Comparison of ENCODE assay signal across 29 cellular contexts in the genomic region with DNA sequence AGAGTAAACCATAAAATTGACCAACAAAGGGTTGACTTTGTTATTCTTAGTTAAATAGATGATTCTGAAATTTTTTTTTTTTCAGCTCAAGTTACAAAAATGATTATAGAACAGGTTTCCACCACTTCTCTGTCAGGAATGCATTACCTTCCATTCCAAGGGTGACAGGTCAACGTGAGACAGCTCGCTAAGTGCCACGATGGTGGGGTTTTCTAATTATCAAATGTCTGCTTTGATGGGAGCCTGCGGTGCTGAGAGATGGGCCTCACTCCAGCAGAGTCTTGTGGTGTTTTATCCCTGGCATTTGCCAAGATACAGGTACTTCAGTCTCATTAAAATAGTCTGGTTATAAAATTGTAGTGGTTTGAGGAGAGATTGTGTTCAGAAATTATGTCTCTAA.
"Had no signal": no experiment of that assay in that cellular context is flagged by ENCODE, and none has a peak within 500 bp of the region (broad histone marks: within the 10 kb centered on the region; RNA-seq: fewer than 3 reads in every experiment).

No MANE protein-coding gene starts in this region.

- H3K27ac Mint-ChIP-seq: activated CD4-positive, alpha-beta T cell treated with anti-CD3 and anti-CD28 coated beads for 36 hours; activated CD4-positive, alpha-beta T cell treated with anti-CD3 and anti-CD28 coated beads, Interleukin-2, amount 10 ng/mL, durations not matched to agents 7 days and 5 days; activated CD8-positive, alpha-beta T cell treated with anti-CD3 and anti-CD28 coated beads, Interleukin-2, amount 10 ng/mL, durations not matched to agents 7 days and 5 days; activated naive CD4-positive, alpha-beta T cell treated with anti-CD3 and anti-CD28 coated beads, Interleukin-2, amount 50 U/mL, for 24 hours; activated naive CD8-positive, alpha-beta T cell treated with anti-CD3 and anti-CD28 coated beads, Interleukin-2, amount 10 ng/mL, durations not matched to agents 7 days and 5 days; activated T-cell treated with anti-CD3 and anti-CD28 coated beads, Interleukin-2, amount 50 U/mL, for 24 hours; activated T-helper 2 cell treated with anti-CD3 and anti-CD28 coated beads, Interferon-gamma antibody, Interleukin-2, Interleukin-4, amounts not matched to agents 10 μg/mL and 5 μg/mL and 100 μg/mL, durations not matched to agents 14 hours and 24 hours and 36 hours had no signal

- DNase-seq: activated CD4-positive, alpha-beta T cell treated with anti-CD3 and anti-CD28 coated beads for 36 hours; activated CD4-positive, alpha-beta T cell treated with anti-CD3 and anti-CD28 coated beads, Interleukin-2, amount 10 ng/mL, durations not matched to agents 7 days and 5 days; activated CD4-positive, alpha-beta T cell treated with anti-CD3 and anti-CD28 coated beads, Interleukin-2, amount 50 U/mL, for 48 hours; activated CD8-positive, alpha-beta T cell treated with anti-CD3 and anti-CD28 coated beads, Interleukin-2, amount 10 ng/mL, durations not matched to agents 7 days and 5 days; activated gamma-delta T cell; activated naive CD4-positive, alpha-beta T cell treated with Interleukin-2 at 50 U/mL for 16 hours; activated naive CD8-positive, alpha-beta T cell treated with anti-CD3 and anti-CD28 coated beads, Interleukin-2, amount 10 ng/mL, durations not matched to agents 7 days and 5 days; activated T-cell treated with anti-CD3 and anti-CD28 coated beads, Interleukin-2, amount 50 U/mL, for 24 hours; amygdala; Kasumi-1; KG1; MG63; NCI-H1048; NCI-H1436 treated with DMSO at 0.1 percent for 48 hours; NCI-H1694 treated with DMSO at 0.1 percent for 48 hours; NCI-H2029; NCI-H2171 treated with DMSO at 0.1 percent for 48 hours; NCI-H2227 treated with DMSO at 0.1 percent for 48 hours; NCI-H446 treated with DMSO at 0.1 percent for 48 hours; NCI-H524; NCI-H774; SHP77; SJCRH30; T1000 had no signal

- H3K4me3 Mint-ChIP-seq: activated CD4-positive, alpha-beta T cell treated with anti-CD3 and anti-CD28 coated beads for 36 hours; activated CD4-positive, alpha-beta T cell treated with anti-CD3 and anti-CD28 coated beads, Interleukin-2, amount 10 ng/mL, durations not matched to agents 7 days and 5 days; activated CD8-positive, alpha-beta T cell treated with anti-CD3 and anti-CD28 coated beads, Interleukin-2, amount 10 ng/mL, durations not matched to agents 7 days and 5 days; activated naive CD4-positive, alpha-beta T cell treated with anti-CD3 and anti-CD28 coated beads, Interleukin-2, amount 50 U/mL, for 24 hours; activated naive CD8-positive, alpha-beta T cell treated with anti-CD3 and anti-CD28 coated beads, Interleukin-2, amount 10 ng/mL, durations not matched to agents 7 days and 5 days; activated T-cell treated with anti-CD3 and anti-CD28 coated beads, Interleukin-2, amount 50 U/mL, for 24 hours; WTC11 had no signal

- H3K9me3 Mint-ChIP-seq: activated CD4-positive, alpha-beta T cell treated with anti-CD3 and anti-CD28 coated beads, Interleukin-2, amount 10 ng/mL, durations not matched to agents 7 days and 5 days; activated naive CD4-positive, alpha-beta T cell treated with anti-CD3 and anti-CD28 coated beads, Interleukin-2, amount 50 U/mL, for 24 hours; activated naive CD8-positive, alpha-beta T cell treated with anti-CD3 and anti-CD28 coated beads, Interleukin-2, amount 10 ng/mL, durations not matched to agents 7 days and 5 days; activated T-cell treated with anti-CD3 and anti-CD28 coated beads, Interleukin-2, amount 50 U/mL, for 24 hours; activated T-helper 2 cell treated with anti-CD3 and anti-CD28 coated beads, Interferon-gamma antibody, Interleukin-2, Interleukin-4, amounts not matched to agents 10 μg/mL and 5 μg/mL and 100 μg/mL, durations not matched to agents 14 hours and 24 hours and 36 hours; WTC11 had no signal

- H3K36me3 Mint-ChIP-seq: activated naive CD4-positive, alpha-beta T cell treated with anti-CD3 and anti-CD28 coated beads, Interleukin-2, amount 50 U/mL, for 24 hours; activated naive CD8-positive, alpha-beta T cell treated with anti-CD3 and anti-CD28 coated beads, Interleukin-2, amount 10 ng/mL, durations not matched to agents 7 days and 5 days had no signal

- ATAC-seq: activated CD4-positive, alpha-beta T cell treated with anti-CD3 and anti-CD28 coated beads for 36 hours; activated CD4-positive, CD25-positive, alpha-beta regulatory T cell treated with anti-CD3 and anti-CD28 coated beads, Interleukin-2, amount 50 U/mL, for 24 hours; activated CD8-positive, alpha-beta T cell treated with anti-CD3 and anti-CD28 coated beads, Interleukin-2, amount 10 ng/mL, durations not matched to agents 7 days and 5 days; Panc1; WTC11 had no signal

- H3K4me1 Mint-ChIP-seq: activated CD4-positive, alpha-beta T cell treated with anti-CD3 and anti-CD28 coated beads for 36 hours; activated CD4-positive, alpha-beta T cell treated with anti-CD3 and anti-CD28 coated beads, Interleukin-2, amount 10 ng/mL, durations not matched to agents 7 days and 5 days; activated naive CD4-positive, alpha-beta T cell treated with anti-CD3 and anti-CD28 coated beads, Interleukin-2, amount 50 U/mL, for 24 hours; activated naive CD8-positive, alpha-beta T cell treated with anti-CD3 and anti-CD28 coated beads, Interleukin-2, amount 10 ng/mL, durations not matched to agents 7 days and 5 days; WTC11 had no signal
